8 cellular contexts compared by ENCODE assay signal in the genomic region with DNA sequence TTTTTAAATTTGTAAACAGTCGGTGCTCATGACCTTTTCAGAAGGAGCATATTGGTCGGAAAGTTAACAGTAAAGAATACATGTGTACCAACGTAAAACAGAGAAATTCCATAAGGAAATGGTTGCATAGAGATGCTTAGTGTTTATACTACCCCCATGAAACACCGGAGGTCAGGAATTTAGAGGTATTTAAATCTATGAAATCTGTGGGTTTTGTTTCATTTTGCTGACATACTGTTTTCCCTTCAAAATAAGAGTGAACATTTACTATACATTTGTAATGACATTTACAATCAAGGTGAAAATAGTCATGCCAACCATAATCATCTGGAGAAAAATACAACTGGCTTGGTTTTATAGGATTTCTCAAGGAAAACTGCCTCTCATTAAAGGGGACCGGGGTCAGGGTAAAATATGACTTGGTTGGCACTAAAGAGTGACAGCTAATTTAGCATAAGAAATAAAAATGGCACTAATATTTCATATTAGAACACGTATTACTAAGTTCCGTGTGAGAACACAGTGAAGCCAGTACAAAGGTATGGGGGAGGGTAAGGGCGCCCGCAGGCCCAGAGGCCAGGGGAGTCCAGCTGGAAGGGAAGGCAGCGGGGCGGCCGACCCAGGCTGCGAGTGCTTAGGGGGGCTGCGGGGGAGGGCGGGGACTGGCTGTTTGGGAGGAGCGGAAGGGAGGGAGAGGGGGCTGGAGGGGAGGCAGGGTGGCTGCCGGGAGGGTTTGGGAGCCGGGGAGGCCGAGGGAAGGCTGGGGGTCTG. TPM values are rescaled to one million over a fixed set of nuclear protein-coding genes. Genes with fewer than 3 reads are reported as not detected.
DNase-seq lines count a peak whose midpoint lies in the region; ATAC-seq, FAIRE-seq and TF ChIP-seq lines count a peak whose summit lies in the region.

No MANE protein-coding gene starts in this region.

- H3K27ac ChIP-seq in CD4-positive, CD25-positive, alpha-beta regulatory T cell (ENCODE audit: insufficient read depth, low read length, poor library complexity, severe bottlenecking): peak overlapping the region; percentile 99
- peak overlapping the region; percentile 100 for H3K27ac ChIP-seq in smooth muscle cell (ENCODE audit: low read depth)

- H3K36me3 ChIP-seq in CD4-positive, CD25-positive, alpha-beta regulatory T cell (ENCODE audit: control insufficient read depth, insufficient read depth, low read length): peaks cover 16% of the 10 kb centered on the region
- H3K36me3 ChIP-seq in bronchial epithelial cell (ENCODE audit: control insufficient read depth, insufficient read depth, low read length): peaks cover 7% of the 10 kb centered on the region
- no peaks in the 10 kb centered on the region for H3K36me3 ChIP-seq in smooth muscle cell (ENCODE audit: low read depth)

- H3K4me3 ChIP-seq in CD4-positive, CD25-positive, alpha-beta regulatory T cell (ENCODE audit: low read depth, low read length): peak overlapping the region; percentile 63
- H3K4me3 ChIP-seq in bronchial epithelial cell (ENCODE audit: low read depth, low read length) (peak overlapping the region; percentile 73), smooth muscle cell (peak overlapping the region; percentile 86)

- H3K4me1 Mint-ChIP-seq in CD4-positive, CD25-positive, alpha-beta regulatory T cell: peaks cover 6 to 47% (median 39%) of the 10 kb centered on the region in 4 donors

- FAIRE-seq in GM19239 (lab: Jason Lieb, UNC): no peak
- no peak for FAIRE-seq in RCC 7860 (lab: Jason Lieb, UNC)
- no peak for FAIRE-seq in bronchial epithelial cell (lab: Jason Lieb, UNC)

- no peaks in the 10 kb centered on the region for H3K9me3 Mint-ChIP-seq in CD4-positive, CD25-positive, alpha-beta regulatory T cell

- no peaks in the 10 kb centered on the region for H3K27me3 Mint-ChIP-seq in CD4-positive, CD25-positive, alpha-beta regulatory T cell

- no peak for ATAC-seq in CD4-positive, CD25-positive, alpha-beta regulatory T cell (ENCODE audit: low read depth in 2 of 2)
- peak; percentile 14 for ATAC-seq in HG03439 (IDR thresholded peaks at IDR 0.05; ENCODE audit: unreplicated experiment)

- no peaks in the 10 kb centered on the region for H3K27me3 ChIP-seq in CD4-positive, CD25-positive, alpha-beta regulatory T cell (ENCODE audit: control insufficient read depth, insufficient read depth, low read length)
- no peaks in the 10 kb centered on the region for H3K27me3 ChIP-seq in bronchial epithelial cell (ENCODE audit: control insufficient read depth, insufficient read depth, low read length)
- no peaks in the 10 kb centered on the region for H3K27me3 ChIP-seq in smooth muscle cell (ENCODE audit: low read depth)

- DNase-seq in CD4-positive, CD25-positive, alpha-beta regulatory T cell: peak in 1 of 3 donors; percentile 11
- DNase-seq in GM19239 (ENCODE audit: insufficient read length, low spot score) (peak; percentile 19), RCC 7860 (ENCODE audit: low spot score) (peak; percentile 12), bronchial epithelial cell (ENCODE audit: low read depth) (no peak), iPS-NIHi7 (ENCODE audit: extremely low spot score) (peak; percentile 90), smooth muscle cell (lab: John Stamatoyannopoulos, UW; ENCODE audit: unreplicated experiment) (peak; percentile 39)
- no peak for DNase-seq in stimulated activated CD4-positive, alpha-beta T cell treated with anti-CD3 and anti-CD28 coated beads, Interleukin-4, amount 100 ng/mL, for 1 hour

- H3K79me2 ChIP-seq in smooth muscle cell (ENCODE audit: low read depth): peaks cover 50% of the 10 kb centered on the region

- no peaks in the 10 kb centered on the region for H3K9me3 ChIP-seq in CD4-positive, CD25-positive, alpha-beta regulatory T cell (ENCODE audit: control insufficient read depth in 2 of 2, low read length in 2 of 2)
- H3K9me3 ChIP-seq in smooth muscle cell (replicated peaks; ENCODE audit: low read depth): no peaks in the 10 kb centered on the region

- H3K36me3 Mint-ChIP-seq in CD4-positive, CD25-positive, alpha-beta regulatory T cell: peaks cover 8% of the 10 kb centered on the region

- H3K27ac Mint-ChIP-seq in CD4-positive, CD25-positive, alpha-beta regulatory T cell: peak overlapping the region; percentile 98 to 99 (median 99)

- peaks cover 73% of the 10 kb centered on the region for H4K20me1 ChIP-seq in smooth muscle cell (ENCODE audit: low read depth)

- peak overlapping the region; percentile 94 for H3K4me2 ChIP-seq in smooth muscle cell

- H3K4me1 ChIP-seq in CD4-positive, CD25-positive, alpha-beta regulatory T cell (ENCODE audit: control insufficient read depth, insufficient read depth, low read length, poor library complexity, severe bottlenecking): peaks cover 21% of the 10 kb centered on the region
- peaks cover 24% of the 10 kb centered on the region for H3K4me1 ChIP-seq in smooth muscle cell (ENCODE audit: low read depth)

- peaks cover 10% of the 10 kb centered on the region for H3F3A ChIP-seq in smooth muscle cell (ENCODE audit: low read depth)

- TF ChIP-seq CTCF in bronchial epithelial cell (IDR thresholded peaks at IDR 0.05; ENCODE audit: insufficient read depth, low read length, severe bottlenecking) (no peak), smooth muscle cell (IDR thresholded peaks at IDR 0.05; ENCODE audit: borderline replicate concordance, insufficient read depth, poor library complexity, severe bottlenecking) (no peak)

- peak overlapping the region; percentile 60 for H2AFZ ChIP-seq in smooth muscle cell (ENCODE audit: low read depth)

- H3K4me3 Mint-ChIP-seq in CD4-positive, CD25-positive, alpha-beta regulatory T cell: peak overlapping the region; percentile 93 to 95 (median 94)

- peak overlapping the region; percentile 99 for H3K9ac ChIP-seq in smooth muscle cell (ENCODE audit: low read depth)

- WGBS in smooth muscle cell (ENCODE audit: low lambda C conversion rate): 24% methylated on average over 13 of the region's 19 CpGs

RNA-seq across cellular contexts. Expression of a gene that starts 1.1 kb away (rescaled TPM):
- not detected for total RNA-seq in CD4-positive, CD25-positive, alpha-beta regulatory T cell
- polyA plus RNA-seq in CD4-positive, CD25-positive, alpha-beta regulatory T cell: not detected
- total RNA-seq in bronchial epithelial cell (under 0.01 TPM in 2 replicates), smooth muscle cell (not detected in 2 replicates)
- polyA plus RNA-seq in smooth muscle cell: 13.5 and 20.4 TPM in 2 replicates

Comparison
In these comparisons a context has a peak if more than half of its experiments do, and no peak if none do; other contexts are left out.
1. DNase-seq: peak in GM19239 (single experiment), RCC 7860 (single experiment), iPS-NIHi7 (single experiment) and smooth muscle cell (single experiment); none in bronchial epithelial cell (single experiment) and stimulated activated CD4-positive, alpha-beta T cell treated with anti-CD3 and anti-CD28 coated beads, Interleukin-4, amount 100 ng/mL, for 1 hour (single experiment).
2. Peak in every context shown above with its lines, with median percentiles within 50 percentile points of each other: H3K4me3 ChIP-seq.